In genomic region chr5:146000072-146000471, GRCh38 we compare ENCODE assay signal across 33 cellular contexts.
A peak's percentile ranks its signal among the peaks of the same experiment; 100 is the strongest.
DNase-seq lines count a peak whose midpoint lies in the region; ATAC-seq and TF ChIP-seq lines count a peak whose summit lies in the region.
"Had no signal": no experiment of that assay in that cellular context is flagged by ENCODE, and none has a peak within 500 bp of the region (broad histone marks: within the 10 kb centered on the region; RNA-seq: fewer than 3 reads in every experiment).

No MANE protein-coding gene starts in this region.

- H3K4me1 Mint-ChIP-seq in WTC11: no peaks in the 10 kb centered on the region
- H3K4me1 Mint-ChIP-seq: B cell; CD4-positive, alpha-beta memory T cell; CD8-positive, alpha-beta memory T cell had no signal

- H3K4me3 Mint-ChIP-seq in WTC11: no peak overlapping the region
- H3K4me3 Mint-ChIP-seq: B cell; CD14-positive monocyte; CD4-positive, alpha-beta memory T cell; CD4-positive, alpha-beta T cell; CD4-positive, CD25-positive, alpha-beta regulatory T cell; CD8-positive, alpha-beta memory T cell; CD8-positive, alpha-beta T cell had no signal

- no peaks in the 10 kb centered on the region for H3K27me3 Mint-ChIP-seq in WTC11 (ENCODE audit: low read depth)
- H3K27me3 Mint-ChIP-seq: CD4-positive, CD25-positive, alpha-beta regulatory T cell; CD8-positive, alpha-beta memory T cell had no signal

- POLR2A ChIA-PET in A673 (lab: Charles Lee; ENCODE audit: low non-redundant PET): no interaction called here
- POLR2A ChIA-PET in IMR-90 (lab: Charles Lee; ENCODE audit: unreplicated experiment): no interaction called here
- POLR2A ChIA-PET in WTC11 (lab: Charles Lee): no interaction called here

- no peak overlapping the region for H4K91ac ChIP-seq in IMR-90 (ENCODE audit: insufficient read depth, low read depth, low read length)

- no peaks in the 10 kb centered on the region for H3K79me1 ChIP-seq in IMR-90 (ENCODE audit: low read depth in 1 of 2, low read length in 2 of 2)

- H3K56ac ChIP-seq in IMR-90 (ENCODE audit: extremely low read depth, insufficient read depth, low read length): no peak overlapping the region

- H3K9me3 Mint-ChIP-seq in WTC11: peaks cover 7% of the 10 kb centered on the region
- H3K9me3 Mint-ChIP-seq: CD4-positive, alpha-beta T cell; CD8-positive, alpha-beta memory T cell; CD8-positive, alpha-beta T cell had no signal

- H2AK5ac ChIP-seq in IMR-90 (ENCODE audit: low read depth, low read length): no peak overlapping the region

- TF ChIP-seq POLR2A in IMR-90 (IDR thresholded peaks at IDR 0.05; ENCODE audit: low read depth, low read length): no peak

- no peak overlapping the region for H3K23ac ChIP-seq in IMR-90 (ENCODE audit: low read depth, low read length)

- TF ChIP-seq CTCF in A673 (conservative IDR thresholded peaks at IDR 0.05; ENCODE audit: low read depth, low read length) (no peak), IMR-90 (conservative IDR thresholded peaks at IDR 0.05; ENCODE audit: low read depth, low read length) (no peak), WTC11 (IDR thresholded peaks at IDR 0.05) (no peak)

- H3K36me3 ChIP-seq in A673 (ENCODE audit: insufficient read depth, low read length, poor library complexity, severe bottlenecking) (no peaks in the 10 kb centered on the region), IMR-90 (ENCODE audit: control insufficient read depth, insufficient read depth, low read length) (no peaks in the 10 kb centered on the region)
- H3K36me3 ChIP-seq: BE2C; BLaER1; BLaER1 treated with 17β-estradiol and CSF1 and Interleukin-3, amounts not matched to agents 10 nM and 100 nM had no signal

- H3K27me3 ChIP-seq in A673 (replicated peaks; ENCODE audit: insufficient read depth, low read depth, low read length, poor library complexity) (no peaks in the 10 kb centered on the region), IMR-90 (ENCODE audit: control insufficient read depth, insufficient read depth, low read length) (no peaks in the 10 kb centered on the region)
- H3K27me3 ChIP-seq: BE2C; BLaER1; BLaER1 treated with 17β-estradiol and CSF1 and Interleukin-3, amounts not matched to agents 10 nM and 100 nM had no signal

- no peak overlapping the region for H4K5ac ChIP-seq in IMR-90 (ENCODE audit: low read depth, low read length)

- BruUV-seq in A673 (replicated peaks; lab: Mats Ljungman, UMichigan) (no TSS peak), IMR-90 (replicated peaks; lab: Mats Ljungman, UMichigan) (no TSS peak)

- H3K9ac ChIP-seq in IMR-90 (ENCODE audit: low read depth, low read length): no peak overlapping the region
- H3K9ac ChIP-seq: BLaER1; BLaER1 treated with 17β-estradiol and CSF1 and Interleukin-3, amounts not matched to agents 10 nM and 100 nM had no signal

- no peak overlapping the region for H2BK5ac ChIP-seq in IMR-90 (ENCODE audit: low read depth, low read length, poor library complexity, severe bottlenecking)

- H3K9me3 ChIP-seq in A673 (ENCODE audit: low read depth, low read length, poor library complexity, severe bottlenecking): no peaks in the 10 kb centered on the region
- H3K9me3 ChIP-seq in IMR-90 (ENCODE audit: control insufficient read depth, insufficient read depth, low read length): no peaks in the 10 kb centered on the region
- H3K9me3 ChIP-seq: A549, BE2C, BLaER1, Caco-2 had no signal

- H4K20me1 ChIP-seq in IMR-90 (ENCODE audit: insufficient read depth, low read length): no peaks in the 10 kb centered on the region
- H4K20me1 ChIP-seq: BLaER1; BLaER1 treated with 17β-estradiol and CSF1 and Interleukin-3, amounts not matched to agents 10 nM and 100 nM had no signal

- peak overlapping the region; percentile 51 for H2AFZ ChIP-seq in IMR-90 (replicated peaks; ENCODE audit: low read length, poor library complexity)

- no peaks in the 10 kb centered on the region for H3K9me1 ChIP-seq in IMR-90 (ENCODE audit: insufficient read depth, low read length)

- H2BK120ac ChIP-seq in IMR-90 (ENCODE audit: low read depth, low read length): no peak overlapping the region

- no peak for ATAC-seq in IMR-90 (ENCODE audit: low read depth)
- ATAC-seq in WTC11: no peak
- ATAC-seq in GM19035 (IDR thresholded peaks at IDR 0.05; ENCODE audit: unreplicated experiment): no peak
- ATAC-seq in HG03378 (IDR thresholded peaks at IDR 0.05; ENCODE audit: unreplicated experiment): no peak
- ATAC-seq: A549; CD8-positive, alpha-beta T cell had no signal

- no peak for DNase-seq in A673 (ENCODE audit: low spot score)
- DNase-seq in IMR-90: no peak
- no peak for DNase-seq in WTC11 (ENCODE audit: low spot score)
- DNase-seq in mesenteric fat pad (ENCODE audit: low spot score): no peak
- DNase-seq: 8988T; ACHN; AML-193; BE2C; C1 segment of cervical spinal cord; Caco-2; Calu3; CD4-positive, alpha-beta memory T cell; CD4-positive, alpha-beta T cell; CD4-positive, CD25-positive, alpha-beta regulatory T cell; CD8-positive, alpha-beta memory T cell; CD8-positive, alpha-beta T cell; COR-L47; DMS 273 treated with DMSO at 0.1 percent for 48 hours; DMS153; DMS53; DMS79; DMS79 treated with DMSO at 0.1 percent for 48 hours; DND-41; EL had no signal

- intact Hi-C loops in A673 (cut with micrococcal nuclease; ENCODE audit: unreplicated experiment) (loop anchor here (2.0 to 5.0 kb wide), 3 partner anchors 61 to 1742 kb away; no protein-coding TSS in a partner anchor), IMR-90 (cut with micrococcal nuclease) (no loop called here)

- H3K4ac ChIP-seq in IMR-90 (ENCODE audit: low read depth, low read length): no peak overlapping the region

- no peak overlapping the region for H2AK9ac ChIP-seq in IMR-90 (replicated peaks; ENCODE audit: low read depth, low read length, poor library complexity)

- CTCF ChIA-PET in A673 (lab: Charles Lee) (no interaction called here), IMR-90 (lab: Yijun Ruan, JAX) (no interaction called here), WTC11 (lab: Charles Lee) (no interaction called here)

- no peak overlapping the region for H2BK20ac ChIP-seq in IMR-90 (ENCODE audit: low read depth, low read length)

- no peak overlapping the region for H3K14ac ChIP-seq in IMR-90 (replicated peaks; ENCODE audit: low read depth, low read length)

- dilution Hi-C loops in IMR-90 (cut with HindIII; ENCODE audit: low sequenced_read_pairs, unreplicated experiment): no loop called here

- no peak for TF ChIP-seq RAD21 in IMR-90 (IDR thresholded peaks at IDR 0.05; ENCODE audit: low read length)

- no peak overlapping the region for H3K27ac Mint-ChIP-seq in WTC11
- H3K27ac Mint-ChIP-seq: B cell; CD4-positive, alpha-beta memory T cell; CD4-positive, alpha-beta T cell; CD4-positive, CD25-positive, alpha-beta regulatory T cell; CD8-positive, alpha-beta T cell had no signal

- no peak overlapping the region for H3K4me2 ChIP-seq in IMR-90 (ENCODE audit: low read depth, low read length)
- H3K4me2 ChIP-seq: A549; BLaER1; BLaER1 treated with 17β-estradiol and CSF1 and Interleukin-3, amounts not matched to agents 10 nM and 100 nM had no signal

- H3K27ac ChIP-seq in A673 (ENCODE audit: low read depth, low read length, poor library complexity, severe bottlenecking) (peak overlapping the region; percentile 79), IMR-90 (ENCODE audit: insufficient read depth, low read length) (no peak overlapping the region)
- H3K27ac ChIP-seq: 22Rv1; A549; BLaER1; BLaER1 treated with 17β-estradiol and CSF1 and Interleukin-3, amounts not matched to agents 10 nM and 100 nM; C4-2B had no signal

- H3K4me3 ChIP-seq in A673 (ENCODE audit: low read depth, low read length, poor library complexity, severe bottlenecking): no peak overlapping the region
- no peak overlapping the region for H3K4me3 ChIP-seq in IMR-90 (ENCODE audit: insufficient read depth, low read depth, low read length)
- H3K4me3 ChIP-seq: A549; BLaER1; BLaER1 treated with 17β-estradiol and CSF1 and Interleukin-3, amounts not matched to agents 10 nM and 100 nM had no signal

- no peak overlapping the region for H3K18ac ChIP-seq in IMR-90 (ENCODE audit: low read depth, low read length)

- 86% methylated on average over 4 of the region's 9 CpGs; no CpG with 5 or more reads in 1 of the 2 experiments for WGBS in IMR-90 (ENCODE audit: extremely low coverage in 2 of 2, insufficient read length in 1 of 2), 2 experiments

- H4K8ac ChIP-seq in IMR-90 (ENCODE audit: low read depth in 2 of 2, low read length in 2 of 2): no peak overlapping the region

- in situ Hi-C loops in IMR-90 (cut with MboI; ENCODE audit: low sequenced_read_pairs): no loop called here

- 0 out of 2 replicates have a peak, but pooled peaks cover under 1% of the 10 kb centered on the region for H3K36me3 Mint-ChIP-seq in WTC11
- H3K36me3 Mint-ChIP-seq: CD14-positive monocyte; CD4-positive, alpha-beta memory T cell; CD4-positive, CD25-positive, alpha-beta regulatory T cell; CD8-positive, alpha-beta memory T cell; CD8-positive, alpha-beta T cell had no signal

- no peak overlapping the region for H2BK15ac ChIP-seq in IMR-90 (ENCODE audit: low read depth, low read length)

- peaks cover 76% of the 10 kb centered on the region for H3K4me1 ChIP-seq in A673 (ENCODE audit: insufficient read depth, low read length, poor library complexity, severe bottlenecking)
- no peaks in the 10 kb centered on the region for H3K4me1 ChIP-seq in IMR-90 (ENCODE audit: control insufficient read depth, insufficient read depth, low read length)
- H3K4me1 ChIP-seq: BE2C; BLaER1; BLaER1 treated with 17β-estradiol and CSF1 and Interleukin-3, amounts not matched to agents 10 nM and 100 nM had no signal

TF ChIP-seq in IMR-90, 13 proteins besides CTCF, POLR2A, EP300 and RAD21:
- no peak for TF ChIP-seq NFE2L2 (IDR thresholded peaks at IDR 0.05; ENCODE audit: low read depth, low read length)
- no peak for TF ChIP-seq MAFK (IDR thresholded peaks at IDR 0.05; ENCODE audit: low read depth, low read length)
- TF ChIP-seq CEBPB (IDR thresholded peaks at IDR 0.05; ENCODE audit: low read depth, low read length): no peak
- no peak for TF ChIP-seq SMC3 (IDR thresholded peaks at IDR 0.05; ENCODE audit: low read depth, low read length)
- TF ChIP-seq MAZ (IDR thresholded peaks at IDR 0.05; ENCODE audit: borderline replicate concordance, low read depth, low read length): no peak
- TF ChIP-seq RCOR1 (IDR thresholded peaks at IDR 0.05; ENCODE audit: insufficient replicate concordance, low read length): no peak
- TF ChIP-seq CHD1 (IDR thresholded peaks at IDR 0.05; ENCODE audit: low read depth, low read length): no peak
- no peak for TF ChIP-seq FOS (IDR thresholded peaks at IDR 0.05; ENCODE audit: low read depth, low read length)

TF ChIP-seq in WTC11, 78 proteins besides CTCF, POLR2A, EP300 and RAD21:
- TF ChIP-seq ZNF263 (CRISPR knock-in tag; IDR thresholded peaks at IDR 0.05; ENCODE audit: low read depth): no peak
- no peak for TF ChIP-seq NFATC4 (CRISPR knock-in tag; IDR thresholded peaks at IDR 0.05)
- peak; percentile 81 for TF ChIP-seq HMGA2 (CRISPR knock-in tag; IDR thresholded peaks at IDR 0.05)
- TF ChIP-seq SP1 (CRISPR knock-in tag; conservative IDR thresholded peaks at IDR 0.05): no peak
